Comparison of ENCODE assay signal across 8 cellular contexts in the genomic region with DNA sequence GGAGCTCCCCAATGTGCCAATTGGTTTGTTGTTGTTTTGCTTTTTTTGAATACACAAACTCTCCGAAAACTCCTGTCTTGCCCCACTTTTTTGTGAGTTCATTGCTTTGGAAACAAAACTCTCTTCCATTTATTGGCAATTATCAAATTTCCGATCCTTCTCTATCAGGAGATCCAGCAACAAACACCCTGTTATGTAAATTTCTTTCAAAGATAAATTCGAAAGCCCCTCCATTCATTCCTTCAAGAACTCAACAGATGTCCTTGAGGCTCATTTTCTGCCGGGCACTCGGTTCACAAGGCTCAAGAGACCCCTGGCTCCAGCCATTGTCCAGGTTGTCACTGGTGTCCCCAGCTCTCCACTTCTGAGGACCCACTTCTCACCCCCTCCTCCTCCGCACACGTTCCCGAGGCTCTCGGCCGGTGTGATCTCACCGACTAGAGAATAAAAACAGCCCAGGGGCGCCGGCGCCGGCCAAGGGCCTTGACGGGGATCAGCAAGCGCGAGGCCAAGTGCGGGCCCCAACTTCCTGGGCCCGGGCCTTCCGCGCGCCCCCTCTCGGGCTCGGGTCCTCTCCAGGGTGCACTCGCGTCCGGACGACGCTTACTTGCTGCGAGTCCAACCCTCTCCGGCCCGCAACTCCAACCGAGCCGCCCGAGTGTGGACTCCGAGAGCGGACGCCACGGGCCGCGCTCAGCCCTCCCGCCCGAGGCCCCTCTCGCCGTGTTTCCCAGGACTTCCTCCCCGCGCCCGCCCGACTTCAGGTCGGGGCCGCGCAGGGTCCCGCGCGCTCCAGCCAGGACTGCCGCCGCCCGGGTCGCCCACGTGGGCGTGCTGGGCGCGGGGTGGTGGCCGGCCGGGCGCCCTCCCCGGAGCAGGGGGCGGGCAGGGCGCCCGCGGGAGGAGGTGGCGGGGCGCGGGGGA. TPM values are rescaled to one million over a fixed set of nuclear protein-coding genes. Genes with fewer than 3 reads are reported as not detected.
A peak's percentile ranks its signal among the peaks of the same experiment; 100 is the strongest.
DNase-seq lines count a peak whose midpoint lies in the region; ATAC-seq lines count a peak whose summit lies in the region.

No MANE protein-coding gene starts in this region.

- peak overlapping the region; percentile 66 for H3K27ac ChIP-seq in epithelial cell of prostate

- H3K9me3 Mint-ChIP-seq in activated CD4-positive, alpha-beta T cell treated with anti-CD3 and anti-CD28 coated beads, Interleukin-2, amount 10 ng/mL, durations not matched to agents 24 days and 14 days: no peaks in the 10 kb centered on the region
- no peaks in the 10 kb centered on the region for H3K9me3 Mint-ChIP-seq in natural killer cell treated with Interleukin-12 subunit alpha and Interleukin-12 subunit beta and Interleukin-15 and Interleukin-18, amount 100 ng/mL, for 72 hours

- peak overlapping the region; percentile 73 for H3K27ac Mint-ChIP-seq in activated CD4-positive, alpha-beta T cell treated with anti-CD3 and anti-CD28 coated beads, Interleukin-2, amount 10 ng/mL, durations not matched to agents 24 days and 14 days
- H3K27ac Mint-ChIP-seq in natural killer cell treated with Interleukin-12 subunit alpha and Interleukin-12 subunit beta and Interleukin-15 and Interleukin-18, amount 100 ng/mL, for 72 hours: peak overlapping the region in 1 of 2 donors; percentile 13

- H3K36me3 Mint-ChIP-seq in activated CD4-positive, alpha-beta T cell treated with anti-CD3 and anti-CD28 coated beads, Interleukin-2, amount 10 ng/mL, durations not matched to agents 24 days and 14 days (ENCODE audit: low read depth): peaks cover 21% of the 10 kb centered on the region
- no peaks in the 10 kb centered on the region for H3K36me3 Mint-ChIP-seq in natural killer cell treated with Interleukin-12 subunit alpha and Interleukin-12 subunit beta and Interleukin-15 and Interleukin-18, amount 100 ng/mL, for 72 hours

- peak overlapping the region; percentile 74 for H3K4me3 Mint-ChIP-seq in activated CD4-positive, alpha-beta T cell treated with anti-CD3 and anti-CD28 coated beads, Interleukin-2, amount 10 ng/mL, durations not matched to agents 24 days and 14 days
- peak overlapping the region; percentile 78 for H3K4me3 Mint-ChIP-seq in natural killer cell treated with Interleukin-12 subunit alpha and Interleukin-12 subunit beta and Interleukin-15 and Interleukin-18, amount 100 ng/mL, for 72 hours

- peaks cover 50% of the 10 kb centered on the region for H3K4me1 Mint-ChIP-seq in activated CD4-positive, alpha-beta T cell treated with anti-CD3 and anti-CD28 coated beads, Interleukin-2, amount 10 ng/mL, durations not matched to agents 24 days and 14 days
- H3K4me1 Mint-ChIP-seq in natural killer cell treated with Interleukin-12 subunit alpha and Interleukin-12 subunit beta and Interleukin-15 and Interleukin-18, amount 100 ng/mL, for 72 hours (ENCODE audit: low read depth in 2 of 2): peaks cover 43 to 45% of the 10 kb centered on the region in 2 donors

- peak; percentile 24 for ATAC-seq in HG03354 (IDR thresholded peaks at IDR 0.05; ENCODE audit: poor library complexity, severe bottlenecking, unreplicated experiment)
- ATAC-seq in natural killer cell treated with Interleukin-12 subunit alpha and Interleukin-12 subunit beta and Interleukin-15 and Interleukin-18, amount 100 ng/mL, for 72 hours: peak; percentile 60 to 79
- no peak for ATAC-seq in GM21723 (IDR thresholded peaks at IDR 0.05; ENCODE audit: unreplicated experiment)

- intact Hi-C loops in activated CD4-positive, alpha-beta T cell treated with anti-CD3 and anti-CD28 coated beads, Interleukin-2, amount 10 ng/mL, durations not matched to agents 24 days and 14 days (cut with micrococcal nuclease): loop anchor here (5.0 kb wide), 6 partner anchors 38 to 187 kb away; a partner anchor contains a TSS

- peaks cover 17% of the 10 kb centered on the region for H3K27me3 Mint-ChIP-seq in activated CD4-positive, alpha-beta T cell treated with anti-CD3 and anti-CD28 coated beads, Interleukin-2, amount 10 ng/mL, durations not matched to agents 24 days and 14 days
- peaks cover 10 to 14% of the 10 kb centered on the region in 2 donors for H3K27me3 Mint-ChIP-seq in natural killer cell treated with Interleukin-12 subunit alpha and Interleukin-12 subunit beta and Interleukin-15 and Interleukin-18, amount 100 ng/mL, for 72 hours

- no peak for DNase-seq in activated CD4-positive, alpha-beta T cell treated with anti-CD3 and anti-CD28 coated beads, Interleukin-2, amount 10 ng/mL, durations not matched to agents 24 days and 14 days
- DNase-seq in activated CD4-positive, alpha-beta T cell treated with anti-CD3 and anti-CD28 coated beads for 4 hours: no peak
- peak; percentile 35 for DNase-seq in activated CD4-positive, alpha-beta T cell treated with anti-CD3 and anti-CD28 coated beads, Interleukin-2, amount 50 U/mL, for 1 hour
- DNase-seq in epithelial cell of prostate (ENCODE audit: low read depth, low spot score) (no peak), putamen (ENCODE audit: low spot score) (no peak)
- DNase-seq in natural killer cell treated with Interleukin-12 subunit alpha and Interleukin-12 subunit beta and Interleukin-15 and Interleukin-18, amount 100 ng/mL, for 72 hours (ENCODE audit: low spot score): peak; percentile 66

RNA-seq across cellular contexts. Expression of a gene that starts 0.5 kb away (rescaled TPM):
- total RNA-seq in activated CD4-positive, alpha-beta T cell treated with anti-CD3 and anti-CD28 coated beads, Interleukin-2, amount 10 ng/mL, durations not matched to agents 24 days and 14 days: 59.9 and 61.6 TPM in 2 replicates
- total RNA-seq in natural killer cell treated with Interleukin-12 subunit alpha and Interleukin-12 subunit beta and Interleukin-15 and Interleukin-18, amount 100 ng/mL, for 72 hours: 10 to 100 TPM; 13.5 to 47.4 TPM

Comparison
In these comparisons a context has a peak if more than half of its experiments do, and no peak if none do; other contexts are left out.
1. DNase-seq: peak in activated CD4-positive, alpha-beta T cell treated with anti-CD3 and anti-CD28 coated beads, Interleukin-2, amount 50 U/mL, for 1 hour (single experiment) and natural killer cell treated with Interleukin-12 subunit alpha and Interleukin-12 subunit beta and Interleukin-15 and Interleukin-18, amount 100 ng/mL, for 72 hours (single experiment); none in activated CD4-positive, alpha-beta T cell treated with anti-CD3 and anti-CD28 coated beads, Interleukin-2, amount 10 ng/mL, durations not matched to agents 24 days and 14 days (single experiment), activated CD4-positive, alpha-beta T cell treated with anti-CD3 and anti-CD28 coated beads for 4 hours (0 of 2), epithelial cell of prostate (single experiment) and putamen (single experiment).